In genomic region chr13:101291647-101292515, GRCh38 we compare ENCODE assay signal across 1 cellular context.
TF ChIP-seq lines count a peak whose summit lies in the region.

No MANE protein-coding gene starts in this region.

TF ChIP-seq in GM23338, 12 proteins besides CTCF, POLR2A, EP300 and RAD21 (continued from another document):
- TF ChIP-seq ZNF462 (CRISPR knock-in tag; IDR thresholded peaks at IDR 0.05), result no peak
- TF ChIP-seq ZNF114 (CRISPR knock-in tag; IDR thresholded peaks at IDR 0.05), result no peak
- no peak for TF ChIP-seq EZH2phosphoT487 (IDR thresholded peaks at IDR 0.05; ENCODE audit: unreplicated experiment)
- TF ChIP-seq POLR2AphosphoS5 (IDR thresholded peaks at IDR 0.05; ENCODE audit: low read depth), result no peak
- TF ChIP-seq ETS1 (IDR thresholded peaks at IDR 0.05), result no peak
- TF ChIP-seq NANOG (IDR thresholded peaks at IDR 0.05; ENCODE audit: borderline replicate concordance), result no peak
- TF ChIP-seq STAT1 (IDR thresholded peaks at IDR 0.05; ENCODE audit: unreplicated experiment), result no peak
